ENCODE assay signal across 22 cellular contexts in genomic region chr14:72433511-72433910, GRCh38.
DNase-seq lines count a peak whose midpoint lies in the region; ATAC-seq and TF ChIP-seq lines count a peak whose summit lies in the region.
"Had no signal": no experiment of that assay in that cellular context is flagged by ENCODE, and none has a peak within 500 bp of the region (broad histone marks: within the 10 kb centered on the region; RNA-seq: fewer than 3 reads in every experiment).

No MANE protein-coding gene starts in this region.

- H3K4me3 ChIP-seq in astrocyte of the cerebellum (ENCODE audit: low read depth, low read length) (no peak overlapping the region), esophagus squamous epithelium (no peak overlapping the region)
- H3K4me3 ChIP-seq: mucosa of descending colon, ovary, PC-9 had no signal

- peaks cover 4% of the 10 kb centered on the region for H3K4me1 Mint-ChIP-seq in activated T-cell treated with anti-CD3 and anti-CD28 coated beads, Interleukin-2, amount 50 U/mL, for 72 hours (ENCODE audit: low read depth)

- peaks cover 5% of the 10 kb centered on the region for H3K27me3 Mint-ChIP-seq in activated T-cell treated with anti-CD3 and anti-CD28 coated beads, Interleukin-2, amount 50 U/mL, for 72 hours (ENCODE audit: low read depth)

- 38 to 71% methylated on average over 6 of the region's 6 CpGs for WGBS in esophagus squamous epithelium, 2 donors

- H3K4me1 ChIP-seq in foreskin keratinocyte (no peaks in the 10 kb centered on the region), esophagus squamous epithelium (no peaks in the 10 kb centered on the region)

- peak; percentile 24 for ATAC-seq in foreskin keratinocyte
- ATAC-seq in HG03159 (IDR thresholded peaks at IDR 0.05; ENCODE audit: unreplicated experiment): no peak
- ATAC-seq in GM21360 (IDR thresholded peaks at IDR 0.05; ENCODE audit: unreplicated experiment): no peak
- ATAC-seq in activated T-cell treated with anti-CD3 and anti-CD28 coated beads, Interleukin-2, amount 50 U/mL, for 72 hours (replicated peaks in 1 of 2): no peak
- ATAC-seq: activated CD8-positive, alpha-beta T cell treated with anti-CD3 and anti-CD28 coated beads, Interleukin-2, amount 10 ng/mL, durations not matched to agents 7 days and 5 days; left colon; mucosa of descending colon had no signal

- no peaks in the 10 kb centered on the region for H3K9me3 ChIP-seq in esophagus squamous epithelium
- H3K9me3 ChIP-seq: mucosa of descending colon, ovary had no signal

- H3K9me3 Mint-ChIP-seq in activated T-cell treated with anti-CD3 and anti-CD28 coated beads, Interleukin-2, amount 50 U/mL, for 72 hours: peaks cover 3 to 6% of the 10 kb centered on the region in 2 donors

- H3K36me3 Mint-ChIP-seq in activated T-cell treated with anti-CD3 and anti-CD28 coated beads, Interleukin-2, amount 50 U/mL, for 72 hours (ENCODE audit: insufficient read depth in 2 of 2): peaks cover 0 to 9% of the 10 kb centered on the region in 2 donors
- H3K36me3 Mint-ChIP-seq: stimulated activated effector memory CD8-positive, alpha-beta T cell treated with anti-CD3 and anti-CD28 coated beads, Interleukin-12 subunit alpha, Interleukin-12 subunit beta, amount 100 ng/mL, for 72 hours had no signal

- no peak for TF ChIP-seq POLR2A in esophagus squamous epithelium (IDR thresholded peaks at IDR 0.05)

- DNase-seq in AG08395 (ENCODE audit: low spot score) (peak; percentile 47), HT1080 (ENCODE audit: low read depth) (peak; percentile 61), astrocyte of the cerebellum (ENCODE audit: low read depth) (peak; percentile 13), foreskin keratinocyte (no peak), esophagus squamous epithelium (lab: John Stamatoyannopoulos, UW) (no peak)
- no peak for DNase-seq in activated T-cell treated with anti-CD3 and anti-CD28 coated beads, Interleukin-2, amount 50 U/mL, for 72 hours
- DNase-seq: activated CD8-positive, alpha-beta T cell treated with anti-CD3 and anti-CD28 coated beads, Interleukin-2, amount 10 ng/mL, durations not matched to agents 7 days and 5 days; amniotic stem cell; Calu3; cortex of kidney; left colon; mucosa of descending colon; MV-4-11; NCI-H2029; NCI-H526; ovary; PC-9; small intestine; trophoblast cell had no signal

- H3K4me3 Mint-ChIP-seq in activated T-cell treated with anti-CD3 and anti-CD28 coated beads, Interleukin-2, amount 50 U/mL, for 72 hours: no peak overlapping the region
- H3K4me3 Mint-ChIP-seq: activated CD8-positive, alpha-beta T cell treated with anti-CD3 and anti-CD28 coated beads, Interleukin-2, amount 10 ng/mL, durations not matched to agents 7 days and 5 days; stimulated activated effector memory CD8-positive, alpha-beta T cell treated with anti-CD3 and anti-CD28 coated beads, Interleukin-12 subunit alpha, Interleukin-12 subunit beta, amount 100 ng/mL, for 72 hours had no signal

- H3K27me3 ChIP-seq in foreskin keratinocyte (no peaks in the 10 kb centered on the region), esophagus squamous epithelium (no peaks in the 10 kb centered on the region)
- H3K27me3 ChIP-seq: ovary had no signal

- in situ Hi-C loops in astrocyte of the cerebellum (cut with HindIII; ENCODE audit: low sequenced_read_pairs): no loop called here

- H3K36me3 ChIP-seq in esophagus squamous epithelium: no peaks in the 10 kb centered on the region
- H3K36me3 ChIP-seq: ovary had no signal

- no peak overlapping the region for H3K27ac ChIP-seq in foreskin keratinocyte
- no peak overlapping the region for H3K27ac ChIP-seq in esophagus squamous epithelium
- H3K27ac ChIP-seq: ovary, PC-9 had no signal

- TF ChIP-seq CTCF in astrocyte of the cerebellum (IDR thresholded peaks at IDR 0.05; ENCODE audit: low read depth, low read length, missing control alignments): no peak
- TF ChIP-seq CTCF in foreskin keratinocyte (conservative IDR thresholded peaks at IDR 0.05): no peak
- no peak for TF ChIP-seq CTCF in esophagus squamous epithelium (IDR thresholded peaks at IDR 0.05)

- intact Hi-C loops in esophagus squamous epithelium (cut with DNase I): no loop called here

- H3K27ac Mint-ChIP-seq in activated T-cell treated with anti-CD3 and anti-CD28 coated beads, Interleukin-2, amount 50 U/mL, for 72 hours: no peak overlapping the region
- H3K27ac Mint-ChIP-seq: activated CD8-positive, alpha-beta T cell treated with anti-CD3 and anti-CD28 coated beads, Interleukin-2, amount 10 ng/mL, durations not matched to agents 7 days and 5 days; stimulated activated effector memory CD8-positive, alpha-beta T cell treated with anti-CD3 and anti-CD28 coated beads, Interleukin-12 subunit alpha, Interleukin-12 subunit beta, amount 100 ng/mL, for 72 hours had no signal

Comparison
In these comparisons a context has a peak if more than half of its experiments do, and no peak if none do; other contexts are left out.
1. DNase-seq: peak in AG08395 (single experiment), HT1080 (single experiment) and astrocyte of the cerebellum (single experiment); none in foreskin keratinocyte (0 of 2), esophagus squamous epithelium (single experiment) and activated T-cell treated with anti-CD3 and anti-CD28 coated beads, Interleukin-2, amount 50 U/mL, for 72 hours (0 of 2).